In the genomic region with DNA sequence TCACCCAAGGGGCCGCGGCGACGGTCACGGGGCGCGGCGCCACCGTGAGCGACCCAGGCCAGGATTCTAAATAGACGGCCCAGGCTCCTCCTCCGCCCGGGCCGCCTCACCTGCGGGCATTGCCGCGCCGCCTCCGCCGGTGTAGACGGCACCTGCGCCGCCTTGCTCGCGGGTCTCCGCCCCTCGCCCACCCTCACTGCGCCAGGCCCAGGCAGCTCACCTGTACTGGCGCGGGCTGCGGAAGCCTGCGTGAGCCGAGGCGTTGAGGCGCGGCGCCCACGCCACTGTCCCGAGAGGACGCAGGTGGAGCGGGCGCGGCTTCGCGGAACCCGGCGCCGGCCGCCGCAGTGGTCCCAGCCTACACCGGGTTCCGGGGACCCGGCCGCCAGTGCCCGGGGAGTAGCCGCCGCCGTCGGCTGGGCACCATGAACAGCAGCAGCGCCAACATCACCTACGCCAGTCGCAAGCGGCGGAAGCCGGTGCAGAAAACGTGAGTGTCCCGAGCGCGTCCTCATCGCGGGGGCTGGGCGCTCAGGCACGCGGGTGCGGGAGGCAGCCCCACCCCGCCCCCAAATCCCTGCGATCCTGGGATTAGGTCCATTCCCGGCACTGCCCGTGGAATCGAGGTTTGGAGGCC, we compare ENCODE assay signal across 8 cellular contexts. TPM values are rescaled to one million over a fixed set of nuclear protein-coding genes. Genes with fewer than 3 reads are reported as not detected.
DNase-seq lines count a peak whose midpoint lies in the region; ATAC-seq, FAIRE-seq and TF ChIP-seq lines count a peak whose summit lies in the region.

No MANE protein-coding gene starts in this region.

- POLR2A ChIA-PET in CD4-positive, alpha-beta T cell (lab: Charles Lee), result interaction anchor here (0.9 to 1.8 kb wide), 11 partner anchors 9 to 653 kb away, joined by 3 to 12 read pairs (median 4); a partner anchor contains a TSS
- POLR2A ChIA-PET in WTC11 (lab: Charles Lee) (interaction anchor here (1.0 kb wide), 1 partner anchor 9 kb away, joined by 3 read pairs; no protein-coding TSS in a partner anchor), HepG2 (lab: Yijun Ruan, JAX) (interaction anchor here (0.7 to 3.2 kb wide), 15 partner anchors 9 to 337 kb away, joined by 3 to 28 read pairs (median 4); no protein-coding TSS in a partner anchor)

- FAIRE-seq in HepG2 (lab: Jason Lieb, UNC), result no peak

- TF ChIP-seq EP300 in HepG2 (IDR thresholded peaks at IDR 0.05; ENCODE audit: low read depth in 2 of 2, low read length in 2 of 2) (no peak), HepG2 (CRISPR knock-in tag; IDR thresholded peaks at IDR 0.05; ENCODE audit: borderline replicate concordance) (no peak; the same call in 1 of the 2 replicates)

- TF ChIP-seq CTCF in CD4-positive, alpha-beta T cell (IDR thresholded peaks at IDR 0.05), result no peak
- no peak for TF ChIP-seq CTCF in WTC11 (IDR thresholded peaks at IDR 0.05)
- TF ChIP-seq CTCF in HepG2 (CRISPR knock-in tag; IDR thresholded peaks at IDR 0.05), result 0 out of 2 replicates have a peak, but pooled peaks have one; percentile 1

- peaks cover 11% of the 10 kb centered on the region for H3K36me3 Mint-ChIP-seq in CD4-positive, alpha-beta T cell (ENCODE audit: low read depth)
- peaks cover 3% of the 10 kb centered on the region for H3K36me3 Mint-ChIP-seq in WTC11

- H3K4me1 Mint-ChIP-seq in CD4-positive, alpha-beta T cell (ENCODE audit: low read depth), result peaks cover 44% of the 10 kb centered on the region
- peaks cover 25% of the 10 kb centered on the region for H3K4me1 Mint-ChIP-seq in WTC11

- peak overlapping the region; percentile 97 for H3K4me3 Mint-ChIP-seq in CD4-positive, alpha-beta T cell
- H3K4me3 Mint-ChIP-seq in WTC11, result peak overlapping the region; percentile 91

- H3K27me3 Mint-ChIP-seq in CD4-positive, alpha-beta T cell, result no peaks in the 10 kb centered on the region
- peaks cover 11% of the 10 kb centered on the region; the same call in 1 of the 2 replicates for H3K27me3 Mint-ChIP-seq in WTC11 (ENCODE audit: low read depth)

- no TSS peak for BruUV-seq in HepG2 (replicated peaks; lab: Mats Ljungman, UMichigan)

- H3K27me3 ChIP-seq in CD4-positive, alpha-beta T cell (ENCODE audit: control insufficient read depth, insufficient read depth, low read length), result no peaks in the 10 kb centered on the region
- peaks cover 0 to 2% of the 10 kb centered on the region in 2 experiments; a peak in 1 of 5 replicates for H3K27me3 ChIP-seq in HepG2 (ENCODE audit: control insufficient read depth in 1 of 2, insufficient read depth in 2 of 2, low read length in 2 of 2)

- WGBS in HepG2 (ENCODE audit: low lambda C conversion rate), result 3% methylated on average over 8 of the region's 80 CpGs

- TF ChIP-seq POLR2A in HepG2 (IDR thresholded peaks at IDR 0.05; ENCODE audit: insufficient read depth in 1 of 2, low read depth in 2 of 2, low read length in 2 of 2), result no peak

- intact Hi-C loops in CD4-positive, alpha-beta T cell (cut with DNase I, micrococcal nuclease), result loop anchor here (1.0 to 5.0 kb wide), 7 partner anchors 65 to 652 kb away; a partner anchor contains a TSS
- intact Hi-C loops in HepG2 (cut with micrococcal nuclease; ENCODE audit: unreplicated experiment), result loop anchor here (1.0 to 2.0 kb wide), 3 partner anchors 93 to 316 kb away; no protein-coding TSS in a partner anchor

- H3K9ac ChIP-seq in HepG2 (ENCODE audit: insufficient read depth, low read depth, low read length), result peak overlapping the region; percentile 93

- CTCF ChIA-PET in CD4-positive, alpha-beta T cell (lab: Charles Lee), result interaction anchor here (0.7 to 1.6 kb wide), 3 partner anchors 17 to 160 kb away, joined by 3 read pairs; no protein-coding TSS in a partner anchor
- CTCF ChIA-PET in WTC11 (lab: Charles Lee) (interaction anchor here (0.6 kb wide), 1 partner anchor 290 kb away, joined by 3 read pairs; no protein-coding TSS in a partner anchor), HepG2 (lab: Yijun Ruan, JAX; ENCODE audit: low intra/inter-chr PET ratio, low total read pairs) (no interaction called here)

- peaks cover 51% of the 10 kb centered on the region for H3K79me2 ChIP-seq in HepG2 (ENCODE audit: insufficient read depth, low read length)

- H3K36me3 ChIP-seq in HepG2 (replicated peaks in 1 of 2; ENCODE audit: control insufficient read depth in 1 of 2, insufficient read depth in 2 of 2, low read length in 2 of 2), result no peaks in the 10 kb centered on the region

- no peaks in the 10 kb centered on the region for H3K9me3 ChIP-seq in CD4-positive, alpha-beta T cell (ENCODE audit: control insufficient read depth, low read length)
- H3K9me3 ChIP-seq in HepG2 (ENCODE audit: low read length), result no peaks in the 10 kb centered on the region

- H3K4me3 ChIP-seq in HepG2 (replicated peaks in 1 of 3; ENCODE audit: insufficient read depth in 1 of 3, low read depth in 2 of 3, low read length in 3 of 3), result peak overlapping the region; percentile 78 to 95 (median 82)

- H4K20me1 ChIP-seq in HepG2 (ENCODE audit: insufficient read depth, low read length), result peaks cover 46% of the 10 kb centered on the region

- peaks cover 3% of the 10 kb centered on the region for H3K9me3 Mint-ChIP-seq in CD4-positive, alpha-beta T cell
- H3K9me3 Mint-ChIP-seq in WTC11, result peaks cover 11% of the 10 kb centered on the region

- in situ Hi-C loops in HepG2 (cut with HindIII; ENCODE audit: extremely low pct_ligation_motif_present, low pct_unique_long_range_greater_than_20kb), result no loop called here

- peak; percentile 40 to 63 (median 48) for DNase-seq in CD4-positive, alpha-beta T cell
- DNase-seq in HK-2 (ENCODE audit: unreplicated experiment) (peak; percentile 42), WTC11 (ENCODE audit: low spot score) (peak; percentile 66), HepG2 (ENCODE audit: low spot score) (no peak), dermis blood vessel endothelial cell (no peak)
- DNase-seq in central memory CD4-positive, alpha-beta T cell, result peak; percentile 64
- peak; percentile 38 to 41 for DNase-seq in stimulated activated CD4-positive, alpha-beta T cell treated with anti-CD3 and anti-CD28 coated beads, Interleukin-2, amount 100 ng/mL, for 48 hours

- peak overlapping the region; percentile 91 for H3K27ac Mint-ChIP-seq in CD4-positive, alpha-beta T cell
- no peak overlapping the region; the same call in 1 of the 2 replicates for H3K27ac Mint-ChIP-seq in WTC11

- no peak overlapping the region for H2AFZ ChIP-seq in HepG2 (ENCODE audit: low read length)

- H3K4me1 ChIP-seq in HepG2 (ENCODE audit: insufficient read depth, low read length), result peaks cover 31% of the 10 kb centered on the region

- TF ChIP-seq RAD21 in HepG2 (CRISPR knock-in tag; IDR thresholded peaks at IDR 0.05), result no peak; the same call in 1 of the 2 replicates

- ATAC-seq in CD4-positive, alpha-beta T cell (ENCODE audit: poor library complexity), result peak; percentile 60
- ATAC-seq in GM19468 (IDR thresholded peaks at IDR 0.05; ENCODE audit: extremely low read depth, unreplicated experiment) (peak; percentile 7), WTC11 (peak; percentile 79), HepG2 (peak; percentile 80)

- peak overlapping the region; percentile 91 for H3K27ac ChIP-seq in CD4-positive, alpha-beta T cell (ENCODE audit: low read depth, low read length)
- peak overlapping the region; percentile 83 for H3K27ac ChIP-seq in HepG2 (ENCODE audit: extremely low read length, insufficient read depth, low read length)

- H3K4me2 ChIP-seq in HepG2 (ENCODE audit: low read depth, low read length), result peak overlapping the region; percentile 71

TF ChIP-seq in HepG2, 621 proteins besides CTCF, POLR2A, EP300 and RAD21 (continues in another document):
- TF ChIP-seq TBX2 (CRISPR knock-in tag; IDR thresholded peaks at IDR 0.05; ENCODE audit: borderline replicate concordance) (peak; percentile 69; the same call in 1 of the 2 replicates), POLR2AphosphoS5 (IDR thresholded peaks at IDR 0.05; ENCODE audit: low read depth, low read length) (no peak), ZFYVE20 (CRISPR knock-in tag; IDR thresholded peaks at IDR 0.05; ENCODE audit: borderline replicate concordance, low read depth) (no peak)
- TF ChIP-seq, protein P1, sequence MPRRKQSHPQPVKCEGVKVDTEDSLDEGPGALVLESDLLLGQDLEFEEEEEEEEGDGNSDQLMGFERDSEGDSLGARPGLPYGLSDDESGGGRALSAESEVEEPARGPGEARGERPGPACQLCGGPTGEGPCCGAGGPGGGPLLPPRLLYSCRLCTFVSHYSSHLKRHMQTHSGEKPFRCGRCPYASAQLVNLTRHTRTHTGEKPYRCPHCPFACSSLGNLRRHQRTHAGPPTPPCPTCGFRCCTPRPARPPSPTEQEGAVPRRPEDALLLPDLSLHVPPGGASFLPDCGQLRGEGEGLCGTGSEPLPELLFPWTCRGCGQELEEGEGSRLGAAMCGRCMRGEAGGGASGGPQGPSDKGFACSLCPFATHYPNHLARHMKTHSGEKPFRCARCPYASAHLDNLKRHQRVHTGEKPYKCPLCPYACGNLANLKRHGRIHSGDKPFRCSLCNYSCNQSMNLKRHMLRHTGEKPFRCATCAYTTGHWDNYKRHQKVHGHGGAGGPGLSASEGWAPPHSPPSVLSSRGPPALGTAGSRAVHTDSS (CRISPR knock-in tag; conservative IDR thresholded peaks at IDR 0.05), result no peak

RNA-seq across cellular contexts. Expression of a gene that starts 0.5 kb away (rescaled TPM):
- total RNA-seq in CD4-positive, alpha-beta T cell, result 10 to 100 TPM; 95.2 to 95.7 TPM
- total RNA-seq in WTC11 (2021) (5.8 to 9.8 TPM (median 7.1 TPM) in 3 replicates), HepG2 (2016; rRNA removed; fragmentation: Illumina TruSeq; extraction: Trizol) (31.3 and 34.1 TPM in 2 replicates), dermis blood vessel endothelial cell (142 and 189 TPM in 2 replicates)
- total RNA-seq in HepG2 (2016; cell fraction: cytosol; rRNA removed; fragmentation: Illumina TruSeq; extraction: Trizol; ENCODE audit: low read depth), result 1.7 and 3.1 TPM in 2 replicates
- total RNA-seq in HepG2 (2016; cell fraction: insoluble cytoplasmic fraction; rRNA removed; fragmentation: Illumina TruSeq; extraction: Trizol), result 30.9 and 33.5 TPM in 2 replicates
- total RNA-seq in HepG2 (2016; cell fraction: membrane; rRNA removed; fragmentation: Illumina TruSeq; extraction: Trizol), result 6.5 and 7.0 TPM in 2 replicates
- 32.0 and 45.9 TPM in 2 replicates for total RNA-seq in HepG2 (2016; cell fraction: nucleus; rRNA removed; fragmentation: Illumina TruSeq; extraction: Trizol)
- 9.0 and 10.0 TPM in 2 replicates for polyA plus RNA-seq in HepG2 (2011; rRNA removed)
- 3.4 and 7.6 TPM in 2 replicates for polyA plus RNA-seq in HepG2 (2011; cell fraction: cytosol; rRNA removed)
- 17.2 and 19.0 TPM in 2 replicates for polyA plus RNA-seq in HepG2 (2011; cell fraction: nucleus; rRNA removed)
- 19.9 and 20.0 TPM in 2 replicates for polyA plus RNA-seq in HepG2 (2012)
- polyA plus RNA-seq in HepG2 (2016; cell fraction: cytosol; fragmentation: Illumina TruSeq; extraction: Trizol; ENCODE audit: low read depth), result 0.34 and 0.38 TPM in 2 replicates
- polyA plus RNA-seq in HepG2 (2016; cell fraction: insoluble cytoplasmic fraction; fragmentation: Illumina TruSeq; extraction: Trizol; ENCODE audit: low read depth), result 12.0 and 12.5 TPM in 2 replicates
- 1.6 and 1.8 TPM in 2 replicates for polyA plus RNA-seq in HepG2 (2016; cell fraction: membrane; fragmentation: Illumina TruSeq; extraction: Trizol; ENCODE audit: low read depth)
- polyA plus RNA-seq in HepG2 (2016; cell fraction: nucleus; fragmentation: Illumina TruSeq; extraction: Trizol; ENCODE audit: insufficient read depth, low read depth), result 19.2 and 22.4 TPM in 2 replicates
- polyA minus RNA-seq in HepG2 (2011; rRNA and poly(A)+ RNA removed; ENCODE audit: low replicate concordance), result 8.4 and 12.3 TPM in 2 replicates
- 26.4 and 26.5 TPM in 2 replicates for polyA minus RNA-seq in HepG2 (2011; cell fraction: cytosol; rRNA and poly(A)+ RNA removed)
- polyA minus RNA-seq in HepG2 (2011; cell fraction: nucleus; rRNA and poly(A)+ RNA removed), result 147 and 166 TPM in 2 replicates

Comparison
In these comparisons a context has a peak if more than half of its experiments do, and no peak if none do; other contexts are left out.
1. ATAC-seq: peak in every context shown above with its lines; median percentile 80 in HepG2; 79 in WTC11; 60 in CD4-positive, alpha-beta T cell; 7 in GM19468.
2. DNase-seq: peak in CD4-positive, alpha-beta T cell (10 of 10), HK-2 (single experiment), WTC11 (single experiment), central memory CD4-positive, alpha-beta T cell (single experiment) and stimulated activated CD4-positive, alpha-beta T cell treated with anti-CD3 and anti-CD28 coated beads, Interleukin-2, amount 100 ng/mL, for 48 hours (2 of 2); none in HepG2 (single experiment) and dermis blood vessel endothelial cell (single experiment).